In genomic region chr9:34646211-34647083, GRCh38 we compare ENCODE assay signal across 8 cellular contexts. TPM values are rescaled to one million over a fixed set of nuclear protein-coding genes. Genes with fewer than 3 reads are reported as not detected.
DNase-seq lines count a peak whose midpoint lies in the region; TF ChIP-seq lines count a peak whose summit lies in the region.

TSS of gene GALT (plus strand) at chr9:34646675. CDS start at chr9:34646705, 30 bp downstream.

- DNase-seq in GDM1 (lab: John Stamatoyannopoulos, UW): peak; percentile 82
- peak; percentile 88 to 99 for DNase-seq in HAP-1 (ENCODE audit: low spot score in 2 of 2)
- DNase-seq in MG63: peak; percentile 85
- DNase-seq in SJCRH30: peak; percentile 95
- DNase-seq in activated gamma-delta T cell treated with anti-CD3 and anti-CD28 coated beads, Interleukin-2, amount 50 U/mL, for 16 hours (ENCODE audit: low read depth): peak; percentile 97
- peak; percentile 78 to 93 for DNase-seq in foreskin fibroblast
- peak; percentile 67 for DNase-seq in stromal cell of bone marrow (ENCODE audit: low read depth)

- H3K27ac ChIP-seq in SJCRH30: peak within 1 kb of the TSS; percentile 53

- H3K36me3 ChIP-seq in HAP-1 (replicated peaks) (peaks cover 15% of the 10 kb centered on the region), MG63 (no peaks in the 10 kb centered on the region; the same call in 1 of the 2 replicates), SJCRH30 (no peaks in the 10 kb centered on the region; the same call in 1 of the 2 replicates), neuron (ENCODE audit: insufficient read depth, low read length) (peaks cover 13% of the 10 kb centered on the region)

- H3K9me3 ChIP-seq in HAP-1 (no peaks in the 10 kb centered on the region), MG63 (no peaks in the 10 kb centered on the region), SJCRH30 (replicated peaks) (no peaks in the 10 kb centered on the region), neuron (ENCODE audit: low read length) (no peaks in the 10 kb centered on the region)

- no peaks in the 10 kb centered on the region for H3K27me3 ChIP-seq in HAP-1 (ENCODE audit: low read depth)
- H3K27me3 ChIP-seq in MG63: no peaks in the 10 kb centered on the region
- no peaks in the 10 kb centered on the region for H3K27me3 ChIP-seq in SJCRH30
- no peaks in the 10 kb centered on the region for H3K27me3 ChIP-seq in neuron (ENCODE audit: insufficient read depth, low read length)

- TF ChIP-seq CTCF in foreskin fibroblast (IDR thresholded peaks at IDR 0.05; ENCODE audit: low read depth, low read length): peak; percentile 53

- in situ Hi-C loops in HAP-1 (cut with MboI; ENCODE audit: low sequenced_read_pairs): no loop called here

- H2AFZ ChIP-seq in neuron (ENCODE audit: low read depth, low read length): peak within 1 kb of the TSS; percentile 71

- H3K4me1 ChIP-seq in HAP-1 (peaks cover 4% of the 10 kb centered on the region), SJCRH30 (peaks cover 4% of the 10 kb centered on the region), neuron (ENCODE audit: insufficient read depth, low read length) (peaks cover 22% of the 10 kb centered on the region)

- H3K4me3 ChIP-seq in HAP-1 (peak within 1 kb of the TSS; percentile 58), MG63 (peak within 1 kb of the TSS; percentile 60), SJCRH30 (peak within 1 kb of the TSS; percentile 75), foreskin fibroblast (ENCODE audit: low read depth in 1 of 2, low read length in 2 of 2) (peak within 1 kb of the TSS; percentile 66 to 77), neuron (ENCODE audit: low read length) (peak within 1 kb of the TSS; percentile 80)

RNA-seq across cellular contexts. Expression of gene GALT, which starts in this region (rescaled TPM):
- 8.2 and 9.9 TPM in 2 replicates for total RNA-seq in MG63 (2014; rRNA removed; shearing (Covaris generic); ENCODE audit: low replicate concordance)
- total RNA-seq in SJCRH30 (2014; rRNA removed; shearing (Covaris generic)): 16.4 and 18.9 TPM in 2 replicates

Comparison
In these comparisons a context has a peak if more than half of its experiments do, and no peak if none do; other contexts are left out.
1. Peak in every context shown above with its lines: DNase-seq, H3K4me3 ChIP-seq and H3K27ac ChIP-seq.